ENCODE assay signal across 8 cellular contexts in genomic region chr9:34620061-34620994, GRCh38. TPM values are rescaled to one million over a fixed set of nuclear protein-coding genes. Genes with fewer than 3 reads are reported as not detected.
DNase-seq lines count a peak whose midpoint lies in the region; ATAC-seq and TF ChIP-seq lines count a peak whose summit lies in the region.

TSS of gene DCTN3 (minus strand) at chr9:34620495. CDS start at chr9:34620464, 31 bp downstream.

- peaks cover 12% of the 10 kb centered on the region for H3K27me3 ChIP-seq in endodermal cell (ENCODE audit: control insufficient read depth, insufficient read depth, low read length, poor library complexity, severe bottlenecking)

- peak within 1 kb of the TSS; percentile 81 for H3K4me3 Mint-ChIP-seq in endodermal cell

- 3 to 6% methylated on average over 39 to 43 of the region's 43 CpGs for WGBS in endodermal cell (ENCODE audit: insufficient coverage in 1 of 2, insufficient read length in 1 of 2), 2 experiments

- H3K36me3 Mint-ChIP-seq in endodermal cell (ENCODE audit: low read depth) = peaks cover 16% of the 10 kb centered on the region

- no peaks in the 10 kb centered on the region for H3K9me3 ChIP-seq in endodermal cell (ENCODE audit: control insufficient read depth, low read length)

- TF ChIP-seq CTCF in endodermal cell (conservative IDR thresholded peaks at IDR 0.05) = no peak

- peak within 1 kb of the TSS; percentile 85 for H3K4me3 ChIP-seq in endodermal cell (ENCODE audit: low read length)

- H3K27ac ChIP-seq in endodermal cell (ENCODE audit: low read depth, low read length) = no peak within 1 kb of the TSS

- DNase-seq in CMK (ENCODE audit: low read depth) (peak; percentile 79), HS-5 (ENCODE audit: low read depth) (peak; percentile 74), NOMO-1 treated with DMSO at 0.1 percent for 48 hours (lab: John Stamatoyannopoulos, UW; ENCODE audit: unreplicated experiment) (peak; percentile 99), endodermal cell (peak; percentile 97), mesenteric fat pad (ENCODE audit: low spot score) (peak; percentile 95)
- DNase-seq in activated CD8-positive, alpha-beta memory T cell treated with anti-CD3 and anti-CD28 coated beads for 4 hours (ENCODE audit: low read depth in 2 of 2) = peak; percentile 74 to 87
- peak; percentile 62 for DNase-seq in stimulated activated CD8-positive, alpha-beta memory T cell treated with anti-CD3 and anti-CD28 coated beads, Interleukin-15, amount 100 ng/mL, for 24 hours (ENCODE audit: low read depth)

- peak; percentile 95 for ATAC-seq in GM19468 (IDR thresholded peaks at IDR 0.05; ENCODE audit: extremely low read depth, unreplicated experiment)

- H3K4me1 ChIP-seq in endodermal cell (ENCODE audit: control insufficient read depth, insufficient read depth, low read length) = peaks cover 12% of the 10 kb centered on the region

- peaks cover 9% of the 10 kb centered on the region for H3K4me1 Mint-ChIP-seq in endodermal cell

- peak within 1 kb of the TSS; percentile 84 for H3K27ac Mint-ChIP-seq in endodermal cell

- no peaks in the 10 kb centered on the region for H3K9me3 Mint-ChIP-seq in endodermal cell

- H3K27me3 Mint-ChIP-seq in endodermal cell (ENCODE audit: insufficient read depth) = peaks cover 46% of the 10 kb centered on the region

- H3K36me3 ChIP-seq in endodermal cell (ENCODE audit: control insufficient read depth, insufficient read depth, low read length) = peaks cover 25% of the 10 kb centered on the region

- peak within 1 kb of the TSS; percentile 39 for H3K9ac ChIP-seq in endodermal cell (ENCODE audit: extremely low read depth, low read length, poor library complexity, severe bottlenecking)

RNA-seq across cellular contexts. Expression of gene DCTN3, which starts in this region (rescaled TPM):
- total RNA-seq in endodermal cell (10 to 100 TPM; 51.9 to 53.6 TPM), mesenteric fat pad (61.5 TPM)
- polyA plus RNA-seq in endodermal cell (2013, experiment 1 of 2) = 117 TPM
- 113 TPM for polyA plus RNA-seq in endodermal cell (2013, experiment 2 of 2)
